11 cellular contexts compared by ENCODE assay signal in the genomic region with DNA sequence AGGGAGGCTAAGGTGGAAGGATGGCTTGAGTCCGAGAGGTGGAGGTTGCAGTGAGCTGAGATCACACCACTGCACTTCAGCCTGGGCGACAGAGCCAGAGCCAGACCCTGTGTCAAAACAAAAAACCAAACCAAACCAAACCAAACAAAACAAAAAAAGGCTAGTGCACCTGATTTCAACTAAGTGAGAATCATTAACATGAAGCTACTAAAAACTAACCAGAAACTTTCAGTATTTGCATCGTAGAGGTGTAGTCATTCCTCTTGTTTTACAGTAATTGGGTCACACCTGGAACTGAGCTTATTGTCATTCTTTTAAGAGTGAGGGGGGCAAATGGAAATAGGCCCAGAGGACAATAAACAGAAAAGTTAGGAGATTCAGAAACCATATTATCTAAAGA. TPM values are rescaled to one million over a fixed set of nuclear protein-coding genes. Genes with fewer than 3 reads are reported as not detected.
DNase-seq lines count a peak whose midpoint lies in the region; ATAC-seq and TF ChIP-seq lines count a peak whose summit lies in the region.
"Had no signal": no experiment of that assay in that cellular context is flagged by ENCODE, and none has a peak within 500 bp of the region (broad histone marks: within the 10 kb centered on the region; RNA-seq: fewer than 3 reads in every experiment).

No MANE protein-coding gene starts in this region.

- no peak for TF ChIP-seq CTCF in RWPE1 (conservative IDR thresholded peaks at IDR 0.05; ENCODE audit: low read depth)

- POLR2A ChIA-PET in activated CD4-positive, alpha-beta T cell treated with anti-CD3 and anti-CD28 coated beads for 36 hours (lab: Charles Lee), result interaction anchor here (0.6 to 0.9 kb wide), 3 partner anchors 36 to 106 kb away, joined by 3 read pairs; no protein-coding TSS in a partner anchor
- POLR2A ChIA-PET in RWPE1 (lab: Yijun Ruan, JAX; ENCODE audit: low non-redundant PET), result interaction anchor here (0.6 kb wide), 1 partner anchor 58 kb away, joined by 3 read pairs; no protein-coding TSS in a partner anchor

- H3K4me3 Mint-ChIP-seq in activated CD4-positive, alpha-beta T cell treated with anti-CD3 and anti-CD28 coated beads for 36 hours, result no peak overlapping the region
- H3K4me3 Mint-ChIP-seq in naive B cell, result peak overlapping the region in 5 of 8 donors; percentile 3 to 22 (median 19)

- H3K27ac Mint-ChIP-seq in activated CD4-positive, alpha-beta T cell treated with anti-CD3 and anti-CD28 coated beads for 36 hours, result peak overlapping the region; percentile 68
- peak overlapping the region in 5 of 6 donors; percentile 31 to 99 (median 87) for H3K27ac Mint-ChIP-seq in naive B cell

- H3K9me3 Mint-ChIP-seq in activated CD4-positive, alpha-beta T cell treated with anti-CD3 and anti-CD28 coated beads for 36 hours (ENCODE audit: low read depth), result no peaks in the 10 kb centered on the region
- peaks cover 0 to 5% (median 0%) of the 10 kb centered on the region in 7 donors for H3K9me3 Mint-ChIP-seq in naive B cell

- peak; percentile 67 for ATAC-seq in activated CD4-positive, alpha-beta T cell treated with anti-CD3 and anti-CD28 coated beads for 36 hours
- ATAC-seq in GM21526 (IDR thresholded peaks at IDR 0.05; ENCODE audit: low FRiP score, unreplicated experiment), result peak; percentile 48
- ATAC-seq in HG03196 (IDR thresholded peaks at IDR 0.05; ENCODE audit: unreplicated experiment), result peak; percentile 77
- ATAC-seq in naive B cell (ENCODE audit: low read depth in 2 of 2), result no peak

- no peak for DNase-seq in activated CD4-positive, alpha-beta T cell treated with anti-CD3 and anti-CD28 coated beads for 36 hours
- DNase-seq in activated CD4-positive, alpha-beta T cell treated with anti-CD3 and anti-CD28 coated beads, Interleukin-2, amount 50 U/mL, for 48 hours, result no peak
- DNase-seq in naive B cell (no peak), C1 segment of cervical spinal cord (lab: John Stamatoyannopoulos, UW) (no peak), RWPE1 (ENCODE audit: low spot score) (no peak), NCI-H2196 treated with DMSO at 0.1 percent for 48 hours (lab: John Stamatoyannopoulos, UW; ENCODE audit: unreplicated experiment) (no peak)
- DNase-seq: 8988T, Right ventricle myocardium superior had no signal

- intact Hi-C loops in activated CD4-positive, alpha-beta T cell treated with anti-CD3 and anti-CD28 coated beads for 36 hours (cut with DNase I, micrococcal nuclease), result loop anchor here in 1 of 2 experiments (5.0 kb wide), 1 partner anchor 37 kb away; no protein-coding TSS in a partner anchor

- H3K4me1 Mint-ChIP-seq in activated CD4-positive, alpha-beta T cell treated with anti-CD3 and anti-CD28 coated beads for 36 hours, result peaks cover 43% of the 10 kb centered on the region
- H3K4me1 Mint-ChIP-seq in naive B cell, result peaks cover 72 to 93% (median 80%) of the 10 kb centered on the region in 3 donors

- CTCF ChIA-PET in activated CD4-positive, alpha-beta T cell treated with anti-CD3 and anti-CD28 coated beads for 36 hours (lab: Charles Lee), result interaction anchor here (0.7 to 2.2 kb wide), 12 partner anchors 10 to 176 kb away, joined by 3 to 7 read pairs (median 3); no protein-coding TSS in a partner anchor
- CTCF ChIA-PET in RWPE1 (lab: Yijun Ruan, JAX), result no interaction called here

- no peaks in the 10 kb centered on the region for H3K27me3 Mint-ChIP-seq in activated CD4-positive, alpha-beta T cell treated with anti-CD3 and anti-CD28 coated beads for 36 hours
- H3K27me3 Mint-ChIP-seq in naive B cell, result no peaks in the 10 kb centered on the region

- no peak overlapping the region for H3K27ac ChIP-seq in RWPE1
- H3K27ac ChIP-seq: tibial nerve had no signal

- H3K36me3 Mint-ChIP-seq in activated CD4-positive, alpha-beta T cell treated with anti-CD3 and anti-CD28 coated beads for 36 hours (ENCODE audit: low read depth), result peaks cover 38% of the 10 kb centered on the region
- peaks cover 18 to 40% of the 10 kb centered on the region in 2 donors for H3K36me3 Mint-ChIP-seq in naive B cell

RNA-seq across cellular contexts. Expression of a gene that starts 58.5 kb away (rescaled TPM):
- 100 to 1,000 TPM in 1 of 2 experiments, 10 to 100 TPM in 1; 86.6 to 111 TPM for total RNA-seq in activated CD4-positive, alpha-beta T cell treated with anti-CD3 and anti-CD28 coated beads for 36 hours
- polyA plus RNA-seq in naive B cell (ENCODE audit: low read depth in 6 of 6), result 100 to 1,000 TPM; 210 to 330 (median 253) TPM

Comparison
In these comparisons a context has a peak if more than half of its experiments do, and no peak if none do; other contexts are left out.
1. ATAC-seq: peak in activated CD4-positive, alpha-beta T cell treated with anti-CD3 and anti-CD28 coated beads for 36 hours (single experiment), GM21526 (single experiment) and HG03196 (single experiment); none in naive B cell (0 of 2).